Comparison of ENCODE assay signal across 1 cellular context in genomic region chrX:26848511-26848910, GRCh38.
TF ChIP-seq lines count a peak whose summit lies in the region.

No MANE protein-coding gene starts in this region.

TF ChIP-seq in HepG2, 621 proteins besides CTCF, POLR2A, EP300 and RAD21 (continued from another document):
- TF ChIP-seq, protein P1, sequence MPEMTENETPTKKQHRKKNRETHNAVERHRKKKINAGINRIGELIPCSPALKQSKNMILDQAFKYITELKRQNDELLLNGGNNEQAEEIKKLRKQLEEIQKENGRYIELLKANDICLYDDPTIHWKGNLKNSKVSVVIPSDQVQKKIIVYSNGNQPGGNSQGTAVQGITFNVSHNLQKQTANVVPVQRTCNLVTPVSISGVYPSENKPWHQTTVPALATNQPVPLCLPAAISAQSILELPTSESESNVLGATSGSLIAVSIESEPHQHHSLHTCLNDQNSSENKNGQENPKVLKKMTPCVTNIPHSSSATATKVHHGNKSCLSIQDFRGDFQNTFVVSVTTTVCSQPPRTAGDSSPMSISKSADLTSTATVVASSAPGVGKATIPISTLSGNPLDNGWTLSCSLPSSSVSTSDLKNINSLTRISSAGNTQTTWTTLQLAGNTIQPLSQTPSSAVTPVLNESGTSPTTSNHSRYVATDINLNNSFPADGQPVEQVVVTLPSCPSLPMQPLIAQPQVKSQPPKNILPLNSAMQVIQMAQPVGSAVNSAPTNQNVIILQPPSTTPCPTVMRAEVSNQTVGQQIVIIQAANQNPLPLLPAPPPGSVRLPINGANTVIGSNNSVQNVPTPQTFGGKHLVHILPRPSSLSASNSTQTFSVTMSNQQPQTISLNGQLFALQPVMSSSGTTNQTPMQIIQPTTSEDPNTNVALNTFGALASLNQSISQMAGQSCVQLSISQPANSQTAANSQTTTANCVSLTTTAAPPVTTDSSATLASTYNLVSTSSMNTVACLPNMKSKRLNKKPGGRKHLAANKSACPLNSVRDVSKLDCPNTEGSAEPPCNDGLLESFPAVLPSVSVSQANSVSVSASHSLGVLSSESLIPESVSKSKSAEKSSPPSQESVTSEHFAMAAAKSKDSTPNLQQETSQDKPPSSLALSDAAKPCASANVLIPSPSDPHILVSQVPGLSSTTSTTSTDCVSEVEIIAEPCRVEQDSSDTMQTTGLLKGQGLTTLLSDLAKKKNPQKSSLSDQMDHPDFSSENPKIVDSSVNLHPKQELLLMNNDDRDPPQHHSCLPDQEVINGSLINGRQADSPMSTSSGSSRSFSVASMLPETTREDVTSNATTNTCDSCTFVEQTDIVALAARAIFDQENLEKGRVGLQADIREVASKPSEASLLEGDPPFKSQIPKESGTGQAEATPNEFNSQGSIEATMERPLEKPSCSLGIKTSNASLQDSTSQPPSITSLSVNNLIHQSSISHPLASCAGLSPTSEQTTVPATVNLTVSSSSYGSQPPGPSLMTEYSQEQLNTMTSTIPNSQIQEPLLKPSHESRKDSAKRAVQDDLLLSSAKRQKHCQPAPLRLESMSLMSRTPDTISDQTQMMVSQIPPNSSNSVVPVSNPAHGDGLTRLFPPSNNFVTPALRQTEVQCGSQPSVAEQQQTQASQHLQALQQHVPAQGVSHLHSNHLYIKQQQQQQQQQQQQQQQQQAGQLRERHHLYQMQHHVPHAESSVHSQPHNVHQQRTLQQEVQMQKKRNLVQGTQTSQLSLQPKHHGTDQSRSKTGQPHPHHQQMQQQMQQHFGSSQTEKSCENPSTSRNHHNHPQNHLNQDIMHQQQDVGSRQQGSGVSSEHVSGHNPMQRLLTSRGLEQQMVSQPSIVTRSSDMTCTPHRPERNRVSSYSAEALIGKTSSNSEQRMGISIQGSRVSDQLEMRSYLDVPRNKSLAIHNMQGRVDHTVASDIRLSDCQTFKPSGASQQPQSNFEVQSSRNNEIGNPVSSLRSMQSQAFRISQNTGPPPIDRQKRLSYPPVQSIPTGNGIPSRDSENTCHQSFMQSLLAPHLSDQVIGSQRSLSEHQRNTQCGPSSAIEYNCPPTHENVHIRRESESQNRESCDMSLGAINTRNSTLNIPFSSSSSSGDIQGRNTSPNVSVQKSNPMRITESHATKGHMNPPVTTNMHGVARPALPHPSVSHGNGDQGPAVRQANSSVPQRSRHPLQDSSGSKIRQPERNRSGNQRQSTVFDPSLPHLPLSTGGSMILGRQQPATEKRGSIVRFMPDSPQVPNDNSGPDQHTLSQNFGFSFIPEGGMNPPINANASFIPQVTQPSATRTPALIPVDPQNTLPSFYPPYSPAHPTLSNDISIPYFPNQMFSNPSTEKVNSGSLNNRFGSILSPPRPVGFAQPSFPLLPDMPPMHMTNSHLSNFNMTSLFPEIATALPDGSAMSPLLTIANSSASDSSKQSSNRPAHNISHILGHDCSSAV (CRISPR knock-in tag; IDR thresholded peaks at IDR 0.05; ENCODE audit: borderline replicate concordance): no peak
- no peak for TF ChIP-seq ZFYVE20 (CRISPR knock-in tag; IDR thresholded peaks at IDR 0.05; ENCODE audit: borderline replicate concordance, low read depth)
- TF ChIP-seq, protein P2, sequence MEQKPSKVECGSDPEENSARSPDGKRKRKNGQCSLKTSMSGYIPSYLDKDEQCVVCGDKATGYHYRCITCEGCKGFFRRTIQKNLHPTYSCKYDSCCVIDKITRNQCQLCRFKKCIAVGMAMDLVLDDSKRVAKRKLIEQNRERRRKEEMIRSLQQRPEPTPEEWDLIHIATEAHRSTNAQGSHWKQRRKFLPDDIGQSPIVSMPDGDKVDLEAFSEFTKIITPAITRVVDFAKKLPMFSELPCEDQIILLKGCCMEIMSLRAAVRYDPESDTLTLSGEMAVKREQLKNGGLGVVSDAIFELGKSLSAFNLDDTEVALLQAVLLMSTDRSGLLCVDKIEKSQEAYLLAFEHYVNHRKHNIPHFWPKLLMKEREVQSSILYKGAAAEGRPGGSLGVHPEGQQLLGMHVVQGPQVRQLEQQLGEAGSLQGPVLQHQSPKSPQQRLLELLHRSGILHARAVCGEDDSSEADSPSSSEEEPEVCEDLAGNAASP (CRISPR knock-in tag; IDR thresholded peaks at IDR 0.05; ENCODE audit: borderline replicate concordance): no peak
- no peak for TF ChIP-seq ZSCAN12 (CRISPR knock-in tag; IDR thresholded peaks at IDR 0.05)
- TF ChIP-seq ATF2 (CRISPR knock-in tag; IDR thresholded peaks at IDR 0.05): no peak
- no peak for TF ChIP-seq ZNF362 (CRISPR knock-in tag; IDR thresholded peaks at IDR 0.05; ENCODE audit: borderline replicate concordance)
- TF ChIP-seq NFAT5 (CRISPR knock-in tag; IDR thresholded peaks at IDR 0.05): no peak
